In genomic region chr6:137058037-137058436, GRCh38 we compare ENCODE assay signal across 40 cellular contexts. TPM values are rescaled to one million over a fixed set of nuclear protein-coding genes. Genes with fewer than 3 reads are reported as not detected.
"Had no signal": no experiment of that assay in that cellular context is flagged by ENCODE, and none has a peak within 500 bp of the region (broad histone marks: within the 10 kb centered on the region; RNA-seq: fewer than 3 reads in every experiment).

No MANE protein-coding gene starts in this region.

- ATAC-seq: activated naive CD4-positive, alpha-beta T cell treated with anti-CD3 and anti-CD28 coated beads, Interleukin-2, amount 50 U/mL, for 72 hours; activated naive CD8-positive, alpha-beta T cell treated with anti-CD3 and anti-CD28 coated beads, Interleukin-2, amount 50 U/mL, for 24 hours; activated T-cell treated with anti-CD3 and anti-CD28 coated beads, Interleukin-2, amount 50 U/mL, for 4 hours; activated T-cell treated with anti-CD3 and anti-CD28 coated beads, Interleukin-2, amount 50 U/mL, for 72 hours; activated T-helper 17 cell treated with anti-CD3 and anti-CD28 coated beads, Interleukin-2, amount 50 U/mL, for 72 hours; body of pancreas had no signal

- H3K27ac Mint-ChIP-seq: activated naive CD4-positive, alpha-beta T cell treated with anti-CD3 and anti-CD28 coated beads for 36 hours; activated naive CD4-positive, alpha-beta T cell treated with anti-CD3 and anti-CD28 coated beads, Interleukin-2, amount 10 ng/mL, durations not matched to agents 7 days and 5 days; activated naive CD4-positive, alpha-beta T cell treated with anti-CD3 and anti-CD28 coated beads, Interleukin-2, amount 50 U/mL, for 24 hours; activated naive CD4-positive, alpha-beta T cell treated with anti-CD3 and anti-CD28 coated beads, Interleukin-2, amount 50 U/mL, for 72 hours; activated naive CD8-positive, alpha-beta T cell; activated naive CD8-positive, alpha-beta T cell treated with anti-CD3 and anti-CD28 coated beads for 36 hours; activated naive CD8-positive, alpha-beta T cell treated with anti-CD3 and anti-CD28 coated beads, Interleukin-2, amount 10 ng/mL, durations not matched to agents 7 days and 5 days; activated naive CD8-positive, alpha-beta T cell treated with anti-CD3 and anti-CD28 coated beads, Interleukin-2, amount 50 U/mL, for 24 hours; activated T-cell treated with anti-CD3 and anti-CD28 coated beads, Interleukin-2, amount 50 U/mL, for 24 hours; activated T-cell treated with anti-CD3 and anti-CD28 coated beads, Interleukin-2, amount 50 U/mL, for 72 hours; activated T-helper 1 cell treated with anti-CD3 and anti-CD28 coated beads, Interleukin-12 subunit alpha, Interleukin-12 subunit beta, Interleukin-2, Interleukin-4 antibody, amounts not matched to agents 30 ng/mL and 10 ng/mL and 1 ng/mL, durations not matched to agents 14 hours and 24 hours and 36 hours; activated T-helper 17 cell treated with anti-CD3 and anti-CD28 coated beads, Interleukin-2, amount 50 U/mL, for 72 hours; activated T-helper 2 cell treated with anti-CD3 and anti-CD28 coated beads, Interferon-gamma antibody, Interleukin-2, Interleukin-4, amounts not matched to agents 10 μg/mL and 5 μg/mL and 100 μg/mL, durations not matched to agents 14 hours and 24 hours and 36 hours; brain had no signal

- H3K4me3 ChIP-seq: adrenal gland, ascending aorta, body of pancreas, breast epithelium, cardiac muscle cell had no signal

- DNase-seq: activated effector memory CD4-positive, alpha-beta T cell treated with anti-CD3 and anti-CD28 coated beads, Interleukin-2, amount 50 U/mL, for 16 hours; activated effector memory CD4-positive, alpha-beta T cell treated with Interleukin-2 at 50 U/mL for 16 hours; activated gamma-delta T cell; activated gamma-delta T cell treated with Interleukin-2 at 50 U/mL for 16 hours; activated naive CD4-positive, alpha-beta T cell; activated naive CD4-positive, alpha-beta T cell treated with anti-CD3 and anti-CD28 coated beads for 36 hours; activated naive CD4-positive, alpha-beta T cell treated with anti-CD3 and anti-CD28 coated beads, Interleukin-2, amount 10 ng/mL, durations not matched to agents 7 days and 5 days; activated naive CD4-positive, alpha-beta T cell treated with anti-CD3 and anti-CD28 coated beads, Interleukin-2, amount 50 U/mL, for 16 hours; activated naive CD4-positive, alpha-beta T cell treated with Interleukin-2 at 50 U/mL for 16 hours; activated naive CD8-positive, alpha-beta T cell treated with anti-CD3 and anti-CD28 coated beads for 36 hours; activated naive CD8-positive, alpha-beta T cell treated with anti-CD3 and anti-CD28 coated beads, Interleukin-2, amount 10 ng/mL, durations not matched to agents 7 days and 5 days; activated naive CD8-positive, alpha-beta T cell treated with anti-CD3 and anti-CD28 coated beads, Interleukin-2, amount 50 U/mL, for 24 hours; activated T-cell treated with anti-CD3 and anti-CD28 coated beads, Interleukin-2, amount 50 U/mL, for 1 hour; activated T-cell treated with anti-CD3 and anti-CD28 coated beads, Interleukin-2, amount 50 U/mL, for 24 hours; activated T-cell treated with anti-CD3 and anti-CD28 coated beads, Interleukin-2, amount 50 U/mL, for 4 hours; activated T-cell treated with anti-CD3 and anti-CD28 coated beads, Interleukin-2, amount 50 U/mL, for 48 hours; activated T-cell treated with anti-CD3 and anti-CD28 coated beads, Interleukin-2, amount 50 U/mL, for 72 hours; adrenal gland; amniotic stem cell; amygdala; anterior cingulate cortex; aorta; body of pancreas; brain microvascular endothelial cell; caudate nucleus; central memory CD4-positive, alpha-beta T cell; cerebellar nuclear complex had no signal

- H3K4me1 Mint-ChIP-seq: activated naive CD4-positive, alpha-beta T cell treated with anti-CD3 and anti-CD28 coated beads, Interleukin-2, amount 10 ng/mL, durations not matched to agents 7 days and 5 days; activated naive CD4-positive, alpha-beta T cell treated with anti-CD3 and anti-CD28 coated beads, Interleukin-2, amount 50 U/mL, for 24 hours; activated naive CD8-positive, alpha-beta T cell treated with anti-CD3 and anti-CD28 coated beads for 36 hours; activated naive CD8-positive, alpha-beta T cell treated with anti-CD3 and anti-CD28 coated beads, Interleukin-2, amount 10 ng/mL, durations not matched to agents 7 days and 5 days; activated naive CD8-positive, alpha-beta T cell treated with anti-CD3 and anti-CD28 coated beads, Interleukin-2, amount 50 U/mL, for 24 hours; activated T-helper 17 cell treated with anti-CD3 and anti-CD28 coated beads, Interleukin-2, amount 50 U/mL, for 72 hours; brain; central memory CD8-positive, alpha-beta T cell had no signal

- H3K36me3 Mint-ChIP-seq: activated naive CD4-positive, alpha-beta T cell treated with anti-CD3 and anti-CD28 coated beads, Interleukin-2, amount 10 ng/mL, durations not matched to agents 7 days and 5 days; activated naive CD4-positive, alpha-beta T cell treated with anti-CD3 and anti-CD28 coated beads, Interleukin-2, amount 50 U/mL, for 24 hours; activated naive CD4-positive, alpha-beta T cell treated with anti-CD3 and anti-CD28 coated beads, Interleukin-2, amount 50 U/mL, for 72 hours; activated naive CD8-positive, alpha-beta T cell; activated naive CD8-positive, alpha-beta T cell treated with anti-CD3 and anti-CD28 coated beads for 36 hours; activated naive CD8-positive, alpha-beta T cell treated with anti-CD3 and anti-CD28 coated beads, Interleukin-2, amount 10 ng/mL, durations not matched to agents 7 days and 5 days; brain had no signal

- H3K9me3 ChIP-seq: adrenal gland, ascending aorta, body of pancreas, breast epithelium had no signal

- H3K36me3 ChIP-seq: adrenal gland, ascending aorta, brain microvascular endothelial cell, breast epithelium, cardiac muscle cell had no signal

- H3K27me3 ChIP-seq: adrenal gland, ascending aorta, body of pancreas, brain microvascular endothelial cell, breast epithelium, cardiac muscle cell had no signal

- H3K27ac ChIP-seq: adrenal gland, ascending aorta, body of pancreas, brain microvascular endothelial cell, breast epithelium, cardiac muscle cell had no signal

- H3K4me1 ChIP-seq: adrenal gland, ascending aorta, body of pancreas, breast epithelium had no signal

- H3K4me3 Mint-ChIP-seq: activated naive CD4-positive, alpha-beta T cell treated with anti-CD3 and anti-CD28 coated beads for 36 hours; activated naive CD4-positive, alpha-beta T cell treated with anti-CD3 and anti-CD28 coated beads, Interleukin-2, amount 10 ng/mL, durations not matched to agents 7 days and 5 days; activated naive CD4-positive, alpha-beta T cell treated with anti-CD3 and anti-CD28 coated beads, Interleukin-2, amount 50 U/mL, for 24 hours; activated naive CD8-positive, alpha-beta T cell; activated naive CD8-positive, alpha-beta T cell treated with anti-CD3 and anti-CD28 coated beads for 36 hours; activated naive CD8-positive, alpha-beta T cell treated with anti-CD3 and anti-CD28 coated beads, Interleukin-2, amount 10 ng/mL, durations not matched to agents 7 days and 5 days; activated naive CD8-positive, alpha-beta T cell treated with anti-CD3 and anti-CD28 coated beads, Interleukin-2, amount 50 U/mL, for 24 hours; activated T-cell treated with anti-CD3 and anti-CD28 coated beads, Interleukin-2, amount 50 U/mL, for 24 hours; activated T-cell treated with anti-CD3 and anti-CD28 coated beads, Interleukin-2, amount 50 U/mL, for 4 hours; activated T-cell treated with anti-CD3 and anti-CD28 coated beads, Interleukin-2, amount 50 U/mL, for 72 hours; activated T-helper 1 cell treated with anti-CD3 and anti-CD28 coated beads, Interleukin-12 subunit alpha, Interleukin-12 subunit beta, Interleukin-2, Interleukin-4 antibody, amounts not matched to agents 30 ng/mL and 10 ng/mL and 1 ng/mL, durations not matched to agents 14 hours and 24 hours and 36 hours; activated T-helper 17 cell treated with anti-CD3 and anti-CD28 coated beads, Interleukin-2, amount 50 U/mL, for 72 hours; brain; central memory CD8-positive, alpha-beta T cell had no signal

- H3K9me3 Mint-ChIP-seq: activated naive CD4-positive, alpha-beta T cell treated with anti-CD3 and anti-CD28 coated beads for 36 hours; activated naive CD4-positive, alpha-beta T cell treated with anti-CD3 and anti-CD28 coated beads, Interleukin-2, amount 10 ng/mL, durations not matched to agents 7 days and 5 days; activated naive CD4-positive, alpha-beta T cell treated with anti-CD3 and anti-CD28 coated beads, Interleukin-2, amount 50 U/mL, for 24 hours; activated naive CD4-positive, alpha-beta T cell treated with anti-CD3 and anti-CD28 coated beads, Interleukin-2, amount 50 U/mL, for 72 hours; activated naive CD8-positive, alpha-beta T cell treated with anti-CD3 and anti-CD28 coated beads for 36 hours; activated naive CD8-positive, alpha-beta T cell treated with anti-CD3 and anti-CD28 coated beads, Interleukin-2, amount 10 ng/mL, durations not matched to agents 7 days and 5 days; activated naive CD8-positive, alpha-beta T cell treated with anti-CD3 and anti-CD28 coated beads, Interleukin-2, amount 50 U/mL, for 24 hours; activated T-cell treated with anti-CD3 and anti-CD28 coated beads, Interleukin-2, amount 50 U/mL, for 24 hours; activated T-cell treated with anti-CD3 and anti-CD28 coated beads, Interleukin-2, amount 50 U/mL, for 4 hours; activated T-cell treated with anti-CD3 and anti-CD28 coated beads, Interleukin-2, amount 50 U/mL, for 72 hours; activated T-helper 1 cell treated with anti-CD3 and anti-CD28 coated beads, Interleukin-12 subunit alpha, Interleukin-12 subunit beta, Interleukin-2, Interleukin-4 antibody, amounts not matched to agents 30 ng/mL and 10 ng/mL and 1 ng/mL, durations not matched to agents 14 hours and 24 hours and 36 hours; activated T-helper 17 cell treated with anti-CD3 and anti-CD28 coated beads, Interleukin-2, amount 50 U/mL, for 72 hours; activated T-helper 2 cell treated with anti-CD3 and anti-CD28 coated beads, Interferon-gamma antibody, Interleukin-2, Interleukin-4, amounts not matched to agents 10 μg/mL and 5 μg/mL and 100 μg/mL, durations not matched to agents 14 hours and 24 hours and 36 hours; brain; central memory CD8-positive, alpha-beta T cell had no signal

- FAIRE-seq: astrocyte, bronchial epithelial cell had no signal

RNA-seq across cellular contexts. Expression of gene IL20RA, which starts 13.3 kb away (rescaled TPM):
- total RNA-seq: activated naive CD4-positive, alpha-beta T cell treated with anti-CD3 and anti-CD28 coated beads for 36 hours; activated naive CD4-positive, alpha-beta T cell treated with anti-CD3 and anti-CD28 coated beads, Interleukin-2, amount 50 U/mL, for 72 hours; activated naive CD8-positive, alpha-beta T cell treated with anti-CD3 and anti-CD28 coated beads for 36 hours; activated naive CD8-positive, alpha-beta T cell treated with anti-CD3 and anti-CD28 coated beads, Interleukin-2, amount 10 ng/mL, durations not matched to agents 7 days and 5 days; activated T-cell treated with anti-CD3 and anti-CD28 coated beads, Interleukin-2, amount 50 U/mL, for 72 hours; activated T-helper 1 cell treated with anti-CD3 and anti-CD28 coated beads, Interleukin-12 subunit alpha, Interleukin-12 subunit beta, Interleukin-2, Interleukin-4 antibody, amounts not matched to agents 30 ng/mL and 10 ng/mL and 1 ng/mL, durations not matched to agents 14 hours and 24 hours and 36 hours; activated T-helper 2 cell treated with anti-CD3 and anti-CD28 coated beads, Interferon-gamma antibody, Interleukin-2, Interleukin-4, amounts not matched to agents 10 μg/mL and 5 μg/mL and 100 μg/mL, durations not matched to agents 14 hours and 24 hours and 36 hours; ascending aorta had no signal
- polyA plus RNA-seq: aorta had no signal
